In genomic region chr9:19934301-19934868, GRCh38 we compare ENCODE assay signal across 8 cellular contexts.
DNase-seq lines count a peak whose midpoint lies in the region; ATAC-seq lines count a peak whose summit lies in the region.

No MANE protein-coding gene starts in this region.

- DNase-seq in COLO668 (lab: John Stamatoyannopoulos, UW; ENCODE audit: unreplicated experiment) (peak; percentile 38), right cardiac atrium (peak; percentile 38 to 69 (median 60)), trophoblast cell (peak in 1 of 2 donors; percentile 29), superior temporal gyrus (ENCODE audit: extremely low spot score) (no peak), NCI-H146 (lab: John Stamatoyannopoulos, UW) (no peak)
- no peak for DNase-seq in activated naive CD8-positive, alpha-beta T cell treated with anti-CD3 and anti-CD28 coated beads for 36 hours
- no peak for DNase-seq in activated CD4-positive, CD25-positive, alpha-beta regulatory T cell (lab: John Stamatoyannopoulos, UW)

- H4K12ac ChIP-seq in trophoblast cell (ENCODE audit: low read depth, low read length) = no peak overlapping the region

- H3K9ac ChIP-seq in trophoblast cell (ENCODE audit: low read length) = no peak overlapping the region

- H3K27me3 Mint-ChIP-seq in activated naive CD8-positive, alpha-beta T cell treated with anti-CD3 and anti-CD28 coated beads for 36 hours = peaks cover 26% of the 10 kb centered on the region

- peak overlapping the region; percentile 67 for H2AFZ ChIP-seq in trophoblast cell (ENCODE audit: insufficient read depth, low read length, poor library complexity)

- no peak overlapping the region for H4K8ac ChIP-seq in trophoblast cell (ENCODE audit: low read depth, low read length)

- H3K27ac ChIP-seq in right cardiac atrium (ENCODE audit: low read length) (no peak overlapping the region), trophoblast cell (ENCODE audit: low read depth, low read length) (no peak overlapping the region)

- H3K27ac Mint-ChIP-seq in activated naive CD8-positive, alpha-beta T cell treated with anti-CD3 and anti-CD28 coated beads for 36 hours = no peak overlapping the region

- H3K9me3 ChIP-seq in right cardiac atrium (ENCODE audit: control insufficient read depth, low read length) = no peaks in the 10 kb centered on the region
- no peaks in the 10 kb centered on the region for H3K9me3 ChIP-seq in trophoblast cell (ENCODE audit: insufficient read depth, low read depth, low read length)

- H3K23ac ChIP-seq in trophoblast cell (ENCODE audit: low read length) = no peak overlapping the region

- H3K4ac ChIP-seq in trophoblast cell (ENCODE audit: low read depth, low read length) = no peak overlapping the region

- ATAC-seq in right cardiac atrium (peak; percentile 70 to 87), GM19463 (IDR thresholded peaks at IDR 0.05; ENCODE audit: unreplicated experiment) (no peak)

- H3K4me1 ChIP-seq in right cardiac atrium (ENCODE audit: control insufficient read depth, insufficient read depth, low read length) = no peaks in the 10 kb centered on the region
- H3K4me1 ChIP-seq in trophoblast cell (ENCODE audit: control insufficient read depth in 1 of 2, insufficient read depth in 2 of 2, low read length in 2 of 2) = peaks cover 4 to 5% of the 10 kb centered on the region in 2 experiments

- no peaks in the 10 kb centered on the region for H3K79me2 ChIP-seq in trophoblast cell (ENCODE audit: control insufficient read depth, insufficient read depth, low read length, poor library complexity)

- H3K27me3 ChIP-seq in right cardiac atrium (ENCODE audit: control insufficient read depth, insufficient read depth) (no peaks in the 10 kb centered on the region), trophoblast cell (ENCODE audit: insufficient read depth, low read length) (no peaks in the 10 kb centered on the region)

- H3K36me3 ChIP-seq in trophoblast cell (ENCODE audit: control insufficient read depth in 1 of 2, insufficient read depth in 2 of 2, low read length in 2 of 2) = no peaks in the 10 kb centered on the region

- peaks cover 2% of the 10 kb centered on the region for H3K4me1 Mint-ChIP-seq in activated naive CD8-positive, alpha-beta T cell treated with anti-CD3 and anti-CD28 coated beads for 36 hours

- peak overlapping the region; percentile 56 for H3K4me3 Mint-ChIP-seq in activated naive CD8-positive, alpha-beta T cell treated with anti-CD3 and anti-CD28 coated beads for 36 hours

- peak overlapping the region; percentile 54 for H3K4me2 ChIP-seq in trophoblast cell (ENCODE audit: low read length)

- no peak overlapping the region for H2BK5ac ChIP-seq in trophoblast cell (ENCODE audit: low read depth, low read length, poor library complexity)

- no peaks in the 10 kb centered on the region for H3K36me3 Mint-ChIP-seq in activated naive CD8-positive, alpha-beta T cell treated with anti-CD3 and anti-CD28 coated beads for 36 hours

- intact Hi-C loops in right cardiac atrium (cut with DNase I) = no loop called here

- no peak overlapping the region for H3K14ac ChIP-seq in trophoblast cell (ENCODE audit: low read length)

- H2BK12ac ChIP-seq in trophoblast cell (ENCODE audit: low read length) = no peak overlapping the region

- H2BK120ac ChIP-seq in trophoblast cell (ENCODE audit: insufficient read depth, low read length, poor library complexity) = no peak overlapping the region

- H4K91ac ChIP-seq in trophoblast cell (ENCODE audit: low read depth, low read length) = no peak overlapping the region

- no peaks in the 10 kb centered on the region for H3K79me1 ChIP-seq in trophoblast cell (ENCODE audit: low read length)

- no peaks in the 10 kb centered on the region for H3K9me3 Mint-ChIP-seq in activated naive CD8-positive, alpha-beta T cell treated with anti-CD3 and anti-CD28 coated beads for 36 hours

- 11% methylated on average over 41 of the region's 41 CpGs for WGBS in right cardiac atrium
- no CpG with 5 or more reads among the region's 41 CpGs for WGBS in trophoblast cell (ENCODE audit: extremely low coverage, insufficient coverage, insufficient read length)

- H3K4me3 ChIP-seq in right cardiac atrium (ENCODE audit: low read length) (peak overlapping the region; percentile 79), trophoblast cell (ENCODE audit: low read depth, low read length) (no peak overlapping the region)

- H2AK5ac ChIP-seq in trophoblast cell (ENCODE audit: low read length) = no peak overlapping the region

- no peak overlapping the region for H3K18ac ChIP-seq in trophoblast cell (ENCODE audit: low read length)

Comparison
In these comparisons a context has a peak if more than half of its experiments do, and no peak if none do; other contexts are left out.
1. DNase-seq: peak in COLO668 (single experiment) and right cardiac atrium (3 of 3); none in activated naive CD8-positive, alpha-beta T cell treated with anti-CD3 and anti-CD28 coated beads for 36 hours (single experiment), superior temporal gyrus (single experiment), NCI-H146 (single experiment) and activated CD4-positive, CD25-positive, alpha-beta regulatory T cell (0 of 4).